8 cellular contexts compared by ENCODE assay signal in the genomic region with DNA sequence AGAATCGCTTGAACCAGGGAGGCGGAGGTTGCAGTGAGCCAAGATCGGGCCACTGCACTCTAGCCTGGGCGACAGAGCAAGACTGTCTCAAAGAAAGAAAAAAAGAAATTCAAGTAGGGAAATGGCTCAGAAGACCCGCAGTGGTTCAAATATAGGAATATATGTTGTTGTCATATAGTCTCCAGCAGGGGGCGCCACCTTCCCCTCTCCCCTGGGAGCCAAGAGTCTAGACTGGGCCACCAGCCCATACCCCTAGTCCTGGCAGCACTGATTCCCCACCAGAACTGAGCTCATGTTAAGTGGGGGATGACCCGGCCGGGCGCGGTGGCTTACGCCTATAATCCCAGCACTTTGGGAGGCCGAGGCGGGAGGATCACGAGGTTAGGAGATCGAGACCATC. TPM values are rescaled to one million over a fixed set of nuclear protein-coding genes. Genes with fewer than 3 reads are reported as not detected.
A peak's percentile ranks its signal among the peaks of the same experiment; 100 is the strongest.
DNase-seq lines count a peak whose midpoint lies in the region; ATAC-seq and TF ChIP-seq lines count a peak whose summit lies in the region.
"Not testable (repeated sequence)": the region's sequence is repeated elsewhere in the genome, so short reads cannot be mapped to it uniquely, and the experiment has no call there.

No MANE protein-coding gene starts in this region.

- POLR2A ChIA-PET in HEK293 (lab: Yijun Ruan, JAX), result interaction anchor here (0.7 to 1.9 kb wide), 2 partner anchors 13 to 807 kb away, joined by 5 read pairs; no protein-coding TSS in a partner anchor

- not testable (repeated sequence) for H3K9ac ChIP-seq in OCI-LY1 (ENCODE audit: low read length)

- H3K36me3 Mint-ChIP-seq in CD4-positive, CD25-positive, alpha-beta regulatory T cell; natural killer cell: not testable (repeated sequence)

- not testable (repeated sequence) for H3K4me1 Mint-ChIP-seq in CD4-positive, CD25-positive, alpha-beta regulatory T cell; natural killer cell

- intact Hi-C loops in natural killer cell (cut with micrococcal nuclease), result loop anchor here (10.0 kb wide), 1 partner anchor 46 kb away; a partner anchor contains a TSS

- not testable (repeated sequence) for H3K9me3 ChIP-seq in CD4-positive, CD25-positive, alpha-beta regulatory T cell (ENCODE audit: control insufficient read depth in 2 of 2, low read length in 2 of 2); HEK293 (ENCODE audit: control insufficient read depth, insufficient read depth, low read depth, low read length); OCI-LY1 (ENCODE audit: low read length)

- peak; percentile 51; the same call in 1 of the 2 replicates for TF ChIP-seq CTCF in HEK293 (tag by site-specific recombination; IDR thresholded peaks at IDR 0.05)
- peak; percentile 53 for TF ChIP-seq CTCF in OCI-LY1 (IDR thresholded peaks at IDR 0.05; ENCODE audit: low read length)
- peak; percentile 37 for TF ChIP-seq CTCF in fibroblast of villous mesenchyme (IDR thresholded peaks at IDR 0.05; ENCODE audit: insufficient read depth, low read depth, low read length)
- TF ChIP-seq CTCF in natural killer cell (IDR thresholded peaks at IDR 0.05), result peak; percentile 45

- H3K4me2 ChIP-seq in OCI-LY1 (ENCODE audit: low read length), result not testable (repeated sequence)

- H3K4me1 ChIP-seq in CD4-positive, CD25-positive, alpha-beta regulatory T cell (ENCODE audit: control insufficient read depth, insufficient read depth, low read length, poor library complexity, severe bottlenecking); HEK293 (ENCODE audit: control insufficient read depth, insufficient read depth, low read length); OCI-LY1 (ENCODE audit: insufficient read depth, low read length, severe bottlenecking): not testable (repeated sequence)

- peak overlapping the region in 2 of 4 donors; percentile 53 to 79 for H3K4me3 Mint-ChIP-seq in CD4-positive, CD25-positive, alpha-beta regulatory T cell
- not testable (repeated sequence) for H3K4me3 Mint-ChIP-seq in natural killer cell

- H3K4me3 ChIP-seq in CD4-positive, CD25-positive, alpha-beta regulatory T cell (ENCODE audit: low read depth, low read length); HEK293 (ENCODE audit: low read depth, low read length); OCI-LY1 (ENCODE audit: low read depth, low read length, poor library complexity, severe bottlenecking); fibroblast of villous mesenchyme (ENCODE audit: low read depth, low read length): not testable (repeated sequence)

- H2AFZ ChIP-seq in OCI-LY1 (ENCODE audit: low read length), result not testable (repeated sequence)

- peak overlapping the region in 1 of 3 donors; percentile 56 for H3K27ac Mint-ChIP-seq in CD4-positive, CD25-positive, alpha-beta regulatory T cell
- H3K27ac Mint-ChIP-seq in natural killer cell, result not testable (repeated sequence)

- not testable (repeated sequence) for H3K79me2 ChIP-seq in OCI-LY1 (ENCODE audit: insufficient read depth, low read length)

- not testable (repeated sequence) for H3K27me3 Mint-ChIP-seq in CD4-positive, CD25-positive, alpha-beta regulatory T cell; natural killer cell (ENCODE audit: low read depth in 2 of 2)

- ATAC-seq in CD4-positive, CD25-positive, alpha-beta regulatory T cell (ENCODE audit: low read depth in 2 of 2), result peak in 1 of 2 donors; percentile 53
- peak; percentile 65 to 69 (median 65) for ATAC-seq in natural killer cell

- H3F3A ChIP-seq in OCI-LY1 (ENCODE audit: insufficient read depth, low read length), result not testable (repeated sequence)

- H3K27ac ChIP-seq in CD4-positive, CD25-positive, alpha-beta regulatory T cell (ENCODE audit: insufficient read depth, low read length, poor library complexity, severe bottlenecking); HEK293 (ENCODE audit: extremely low read depth, low read depth, low read length); OCI-LY1 (ENCODE audit: low read depth, low read length, poor library complexity, severe bottlenecking): not testable (repeated sequence)

- peak; percentile 20 to 72 (median 38) for DNase-seq in CD4-positive, CD25-positive, alpha-beta regulatory T cell
- peak; percentile 47 to 67 for DNase-seq in activated CD4-positive, alpha-beta T cell treated with anti-CD3 and anti-CD28 coated beads for 24 hours (ENCODE audit: low read depth in 2 of 2)
- DNase-seq in activated naive CD4-positive, alpha-beta T cell treated with anti-CD3 and anti-CD28 coated beads, Interleukin-2, amount 50 U/mL, for 16 hours, result peak; percentile 65
- not testable (repeated sequence) for DNase-seq in fibroblast of villous mesenchyme (ENCODE audit: low read depth)
- DNase-seq in natural killer cell, result peak; percentile 44
- DNase-seq in stimulated activated CD8-positive, alpha-beta memory T cell treated with anti-CD3 and anti-CD28 coated beads, Interleukin-2, amount 100 ng/mL, for 48 hours (ENCODE audit: low read depth in 2 of 2), result peak; percentile 52 to 57

- H3K36me3 ChIP-seq in CD4-positive, CD25-positive, alpha-beta regulatory T cell (ENCODE audit: control insufficient read depth, insufficient read depth, low read length); HEK293 (ENCODE audit: control insufficient read depth in 2 of 2, insufficient read depth in 1 of 2, low read length in 2 of 2); OCI-LY1 (ENCODE audit: insufficient read depth, low read length): not testable (repeated sequence)

- not testable (repeated sequence) for H3K9me2 ChIP-seq in OCI-LY1 (ENCODE audit: low read depth, low read length)

- CTCF ChIA-PET in HEK293 (lab: Yijun Ruan, JAX), result interaction anchor here (0.6 to 2.9 kb wide), 32 partner anchors 9 to 168 kb away, joined by 3 to 30 read pairs (median 4); a partner anchor contains a TSS

- H3K9me3 Mint-ChIP-seq in CD4-positive, CD25-positive, alpha-beta regulatory T cell; natural killer cell: not testable (repeated sequence)

- not testable (repeated sequence) for H4K20me1 ChIP-seq in OCI-LY1 (ENCODE audit: insufficient read depth, low read length)

- not testable (repeated sequence) for H3K27me3 ChIP-seq in CD4-positive, CD25-positive, alpha-beta regulatory T cell (ENCODE audit: control insufficient read depth, insufficient read depth, low read length); OCI-LY1 (ENCODE audit: insufficient read depth, low read length)

TF ChIP-seq in HEK293, 187 proteins besides CTCF, POLR2A, EP300 and RAD21:
- TF ChIP-seq, protein P1, sequence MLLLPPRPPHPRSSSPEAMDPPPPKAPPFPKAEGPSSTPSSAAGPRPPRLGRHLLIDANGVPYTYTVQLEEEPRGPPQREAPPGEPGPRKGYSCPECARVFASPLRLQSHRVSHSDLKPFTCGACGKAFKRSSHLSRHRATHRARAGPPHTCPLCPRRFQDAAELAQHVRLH (tag by site-specific recombination; IDR thresholded peaks at IDR 0.05), result 0 out of 2 replicates have a peak, but pooled peaks have one; percentile 42

RNA-seq across cellular contexts. Expression of a gene that starts 6.1 kb away (rescaled TPM):
- total RNA-seq in CD4-positive, CD25-positive, alpha-beta regulatory T cell, result 23.4 TPM
- 10 to 100 TPM in 2 of 4 donors, 1 to 10 TPM in 2; 4.4 to 13.5 (median 11.1) TPM for polyA plus RNA-seq in CD4-positive, CD25-positive, alpha-beta regulatory T cell
- total RNA-seq in fibroblast of villous mesenchyme (5.5 and 6.9 TPM in 2 replicates), natural killer cell (10 to 100 TPM; 16.9 to 26.0 (median 20.0) TPM)

RNA-seq across cellular contexts. Expression of a gene that starts 6.1 kb away (rescaled TPM):
- 22.1 TPM for total RNA-seq in CD4-positive, CD25-positive, alpha-beta regulatory T cell
- polyA plus RNA-seq in CD4-positive, CD25-positive, alpha-beta regulatory T cell, result 10 to 100 TPM; 37.7 to 44.9 (median 42.7) TPM
- 29.6 and 39.3 TPM in 2 replicates for total RNA-seq in fibroblast of villous mesenchyme
- total RNA-seq in natural killer cell, result 10 to 100 TPM; 20.9 to 35.2 (median 27.3) TPM

RNA-seq across cellular contexts. Expression of a gene that starts 48.9 kb away (rescaled TPM):
- 167 TPM for total RNA-seq in CD4-positive, CD25-positive, alpha-beta regulatory T cell
- polyA plus RNA-seq in CD4-positive, CD25-positive, alpha-beta regulatory T cell, result 100 to 1,000 TPM; 268 to 345 (median 303) TPM
- total RNA-seq in fibroblast of villous mesenchyme (39.6 and 43.6 TPM in 2 replicates), natural killer cell (100 to 1,000 TPM; 132 to 152 (median 152) TPM)

RNA-seq across cellular contexts. Expression of a gene that starts 54.2 kb away (rescaled TPM):
- total RNA-seq in CD4-positive, CD25-positive, alpha-beta regulatory T cell, result 21.1 TPM
- polyA plus RNA-seq in CD4-positive, CD25-positive, alpha-beta regulatory T cell, result 10 to 100 TPM; 15.0 to 21.1 (median 17.7) TPM
- 2.6 and 3.5 TPM in 2 replicates for total RNA-seq in fibroblast of villous mesenchyme
- 10 to 100 TPM; 22.5 to 27.3 (median 23.2) TPM for total RNA-seq in natural killer cell
